In the genomic region with DNA sequence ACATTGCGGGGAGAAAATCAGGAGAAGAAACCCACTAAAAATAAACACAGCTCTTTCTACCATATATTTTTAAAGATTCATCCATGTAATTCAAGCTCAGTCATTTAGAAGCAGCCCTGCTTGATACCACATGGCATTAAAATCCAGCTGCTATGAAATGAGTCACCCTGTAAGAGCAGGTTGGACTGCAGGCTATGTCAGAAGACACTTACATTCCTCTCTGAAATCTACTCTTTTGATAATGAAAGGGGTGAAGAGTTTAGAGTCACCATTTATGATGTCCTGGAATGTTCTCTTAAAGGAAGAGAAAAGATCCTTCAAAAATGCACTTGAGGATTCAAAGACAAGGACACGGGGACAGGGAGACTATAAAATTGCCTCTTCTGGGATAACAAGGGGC, we compare ENCODE assay signal across 9 cellular contexts.
DNase-seq lines count a peak whose midpoint lies in the region; ATAC-seq, FAIRE-seq and TF ChIP-seq lines count a peak whose summit lies in the region.
"Had no signal": no experiment of that assay in that cellular context is flagged by ENCODE, and none has a peak within 500 bp of the region (broad histone marks: within the 10 kb centered on the region; RNA-seq: fewer than 3 reads in every experiment).

No MANE protein-coding gene starts in this region.

- no peak for FAIRE-seq in kidney (lab: Jason Lieb, UNC)

- H3K4me3 ChIP-seq in choroid plexus epithelial cell (ENCODE audit: low read depth, low read length) (no peak overlapping the region), uterus (no peak overlapping the region), kidney (ENCODE audit: low read length in 2 of 2) (no peak overlapping the region)

- DNase-seq in NCI-H2227 treated with DMSO at 0.1 percent for 48 hours (lab: John Stamatoyannopoulos, UW) (peak; percentile 8), NCI-H2227 (lab: John Stamatoyannopoulos, UW; ENCODE audit: unreplicated experiment) (no peak), choroid plexus epithelial cell (ENCODE audit: low read depth) (peak; percentile 65), uterus (no peak), kidney (no peak)
- DNase-seq in stimulated activated naive CD4-positive, alpha-beta T cell treated with Interleukin-2 at 50 U/mL for 16 hours (lab: John Stamatoyannopoulos, UW), result no peak
- DNase-seq: NCI-H226 had no signal

- TF ChIP-seq CTCF in choroid plexus epithelial cell (conservative IDR thresholded peaks at IDR 0.05; ENCODE audit: low read depth, low read length) (no peak), uterus (IDR thresholded peaks at IDR 0.05) (no peak), kidney (IDR thresholded peaks at IDR 0.05; ENCODE audit: borderline replicate concordance, extremely low read depth, insufficient read depth) (no peak)

- no peak overlapping the region for H3K9ac ChIP-seq in kidney (ENCODE audit: low read length in 2 of 2)

- H3K4me1 ChIP-seq in uterus (peaks cover 0 to 5% of the 10 kb centered on the region in 2 donors), kidney (ENCODE audit: control insufficient read depth in 1 of 2, insufficient read depth in 1 of 2, low read depth in 1 of 2, low read length in 2 of 2) (no peaks in the 10 kb centered on the region)

- H3K9me3 ChIP-seq in uterus (no peaks in the 10 kb centered on the region), kidney (ENCODE audit: control insufficient read depth in 1 of 2, low read length in 2 of 2) (peaks cover 5 to 8% of the 10 kb centered on the region in 2 donors)

- no peaks in the 10 kb centered on the region for H3K36me3 ChIP-seq in uterus
- no peaks in the 10 kb centered on the region for H3K36me3 ChIP-seq in kidney (ENCODE audit: control insufficient read depth in 1 of 2, insufficient read depth in 2 of 2, low read length in 2 of 2)

- H3K27me3 ChIP-seq in layer of hippocampus (ENCODE audit: control insufficient read depth, insufficient read depth, low read length), result no peaks in the 10 kb centered on the region
- H3K27me3 ChIP-seq in uterus, result no peaks in the 10 kb centered on the region

- H3K27ac ChIP-seq in layer of hippocampus (ENCODE audit: low read depth, low read length) (peak overlapping the region; percentile 73), uterus (peak overlapping the region; percentile 46 to 55), kidney (ENCODE audit: low read depth in 2 of 2, low read length in 2 of 2) (no peak overlapping the region)

- TF ChIP-seq POLR2A in uterus (IDR thresholded peaks at IDR 0.05), result no peak

- no peak for ATAC-seq in GM18868 (IDR thresholded peaks at IDR 0.05; ENCODE audit: unreplicated experiment)

- intact Hi-C loops in uterus (cut with DNase I; ENCODE audit: low total_unique reads) (no loop called here), kidney (cut with DNase I) (no loop called here)

Comparison
In these comparisons a context has a peak if more than half of its experiments do, and no peak if none do; other contexts are left out.
1. DNase-seq: peak in NCI-H2227 treated with DMSO at 0.1 percent for 48 hours (single experiment) and choroid plexus epithelial cell (single experiment); none in NCI-H2227 (single experiment), uterus (0 of 2), stimulated activated naive CD4-positive, alpha-beta T cell treated with Interleukin-2 at 50 U/mL for 16 hours (single experiment) and kidney (single experiment).
2. H3K27ac ChIP-seq: peak in layer of hippocampus (single experiment) and uterus (2 of 2); none in kidney (0 of 2).